In the genomic region with DNA sequence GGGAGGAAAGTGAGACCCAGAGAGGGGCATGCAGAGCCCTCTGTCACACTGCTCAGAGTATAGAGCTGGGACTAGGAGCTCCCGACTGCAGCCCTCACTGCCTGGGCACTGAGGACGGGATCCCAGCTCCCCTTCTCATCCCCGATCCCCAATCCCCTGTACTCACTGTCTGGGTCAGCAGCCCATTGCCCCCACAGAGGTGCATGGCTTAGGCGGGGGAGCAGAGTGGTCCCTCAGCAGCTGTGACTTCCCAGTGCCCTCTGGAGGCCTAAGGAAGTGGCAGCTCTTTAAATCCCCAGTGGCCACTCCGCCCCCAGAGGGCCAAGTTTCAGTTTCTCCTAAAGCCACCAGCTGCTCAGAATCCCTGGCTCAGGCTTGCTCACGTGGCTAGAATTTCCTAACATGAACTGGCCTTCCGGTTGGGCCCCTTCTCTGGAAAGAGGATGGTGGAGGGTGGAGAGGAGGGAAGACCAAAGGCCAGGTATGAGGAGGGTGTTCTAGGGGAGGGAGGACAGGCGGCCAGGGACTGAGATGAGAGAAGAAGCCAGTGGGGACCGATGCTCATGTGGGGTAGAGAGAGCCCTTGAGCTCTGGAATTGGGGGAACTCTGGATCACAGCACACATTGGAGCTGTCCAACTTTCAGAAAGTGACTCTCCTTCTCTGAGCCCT, we compare ENCODE assay signal across 1 cellular context.
A peak's percentile ranks its signal among the peaks of the same experiment; 100 is the strongest.
TF ChIP-seq lines count a peak whose summit lies in the region.

A gene with protein sequence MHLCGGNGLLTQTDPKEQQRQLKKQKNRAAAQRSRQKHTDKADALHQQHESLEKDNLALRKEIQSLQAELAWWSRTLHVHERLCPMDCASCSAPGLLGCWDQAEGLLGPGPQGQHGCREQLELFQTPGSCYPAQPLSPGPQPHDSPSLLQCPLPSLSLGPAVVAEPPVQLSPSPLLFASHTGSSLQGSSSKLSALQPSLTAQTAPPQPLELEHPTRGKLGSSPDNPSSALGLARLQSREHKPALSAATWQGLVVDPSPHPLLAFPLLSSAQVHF (minus strand): TSS at position 262 of the 671 bp plus-strand sequence. CDS start 57 bp downstream, at position 205.

TF ChIP-seq in HepG2, 621 proteins besides CTCF, POLR2A, EP300 and RAD21 (continued from another document and continues in another):
- peak; percentile 52; the same call in 1 of the 2 replicates for TF ChIP-seq THAP9 (CRISPR knock-in tag; IDR thresholded peaks at IDR 0.05; ENCODE audit: borderline replicate concordance)
- TF ChIP-seq KLF13 (CRISPR knock-in tag; IDR thresholded peaks at IDR 0.05) = no peak
- peak; percentile 65; the same call in 1 of the 2 replicates for TF ChIP-seq ZNF280B (CRISPR knock-in tag; IDR thresholded peaks at IDR 0.05; ENCODE audit: borderline replicate concordance)
- TF ChIP-seq FIP1L1 (IDR thresholded peaks at IDR 0.05; ENCODE audit: borderline replicate concordance, insufficient read depth, low read depth, low read length) = no peak
- TF ChIP-seq PITX1 (CRISPR knock-in tag; IDR thresholded peaks at IDR 0.05) = peak; percentile 91
- no peak for TF ChIP-seq ZKSCAN1 (IDR thresholded peaks at IDR 0.05; ENCODE audit: low read length)
- peak; percentile 79; the same call in 1 of the 2 replicates for TF ChIP-seq ZNF564 (CRISPR knock-in tag; IDR thresholded peaks at IDR 0.05)
- no peak for TF ChIP-seq ZBTB1 (CRISPR knock-in tag; IDR thresholded peaks at IDR 0.05; ENCODE audit: borderline replicate concordance)
- no peak for TF ChIP-seq NFE2 (CRISPR knock-in tag; IDR thresholded peaks at IDR 0.05)
- TF ChIP-seq, protein P1, sequence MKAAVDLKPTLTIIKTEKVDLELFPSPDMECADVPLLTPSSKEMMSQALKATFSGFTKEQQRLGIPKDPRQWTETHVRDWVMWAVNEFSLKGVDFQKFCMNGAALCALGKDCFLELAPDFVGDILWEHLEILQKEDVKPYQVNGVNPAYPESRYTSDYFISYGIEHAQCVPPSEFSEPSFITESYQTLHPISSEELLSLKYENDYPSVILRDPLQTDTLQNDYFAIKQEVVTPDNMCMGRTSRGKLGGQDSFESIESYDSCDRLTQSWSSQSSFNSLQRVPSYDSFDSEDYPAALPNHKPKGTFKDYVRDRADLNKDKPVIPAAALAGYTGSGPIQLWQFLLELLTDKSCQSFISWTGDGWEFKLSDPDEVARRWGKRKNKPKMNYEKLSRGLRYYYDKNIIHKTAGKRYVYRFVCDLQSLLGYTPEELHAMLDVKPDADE (CRISPR knock-in tag; IDR thresholded peaks at IDR 0.05) = no peak
- no peak for TF ChIP-seq HINFP (CRISPR knock-in tag; IDR thresholded peaks at IDR 0.05; ENCODE audit: low read depth)
- no peak for TF ChIP-seq RNF219 (CRISPR knock-in tag; IDR thresholded peaks at IDR 0.05)
- no peak for TF ChIP-seq ZNF407 (CRISPR knock-in tag; IDR thresholded peaks at IDR 0.05; ENCODE audit: not compliant biosample characterization)
- no peak for TF ChIP-seq ONECUT2 (CRISPR knock-in tag; IDR thresholded peaks at IDR 0.05)
- TF ChIP-seq ZSCAN29 (CRISPR knock-in tag; conservative IDR thresholded peaks at IDR 0.05) = no peak
- no peak for TF ChIP-seq ZSCAN30 (CRISPR knock-in tag; IDR thresholded peaks at IDR 0.05)
- TF ChIP-seq, protein P2, sequence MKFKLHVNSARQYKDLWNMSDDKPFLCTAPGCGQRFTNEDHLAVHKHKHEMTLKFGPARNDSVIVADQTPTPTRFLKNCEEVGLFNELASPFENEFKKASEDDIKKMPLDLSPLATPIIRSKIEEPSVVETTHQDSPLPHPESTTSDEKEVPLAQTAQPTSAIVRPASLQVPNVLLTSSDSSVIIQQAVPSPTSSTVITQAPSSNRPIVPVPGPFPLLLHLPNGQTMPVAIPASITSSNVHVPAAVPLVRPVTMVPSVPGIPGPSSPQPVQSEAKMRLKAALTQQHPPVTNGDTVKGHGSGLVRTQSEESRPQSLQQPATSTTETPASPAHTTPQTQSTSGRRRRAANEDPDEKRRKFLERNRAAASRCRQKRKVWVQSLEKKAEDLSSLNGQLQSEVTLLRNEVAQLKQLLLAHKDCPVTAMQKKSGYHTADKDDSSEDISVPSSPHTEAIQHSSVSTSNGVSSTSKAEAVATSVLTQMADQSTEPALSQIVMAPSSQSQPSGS (CRISPR knock-in tag; IDR thresholded peaks at IDR 0.05) = 0 out of 2 replicates have a peak, but pooled peaks have one; percentile 45
- TF ChIP-seq, protein P3, sequence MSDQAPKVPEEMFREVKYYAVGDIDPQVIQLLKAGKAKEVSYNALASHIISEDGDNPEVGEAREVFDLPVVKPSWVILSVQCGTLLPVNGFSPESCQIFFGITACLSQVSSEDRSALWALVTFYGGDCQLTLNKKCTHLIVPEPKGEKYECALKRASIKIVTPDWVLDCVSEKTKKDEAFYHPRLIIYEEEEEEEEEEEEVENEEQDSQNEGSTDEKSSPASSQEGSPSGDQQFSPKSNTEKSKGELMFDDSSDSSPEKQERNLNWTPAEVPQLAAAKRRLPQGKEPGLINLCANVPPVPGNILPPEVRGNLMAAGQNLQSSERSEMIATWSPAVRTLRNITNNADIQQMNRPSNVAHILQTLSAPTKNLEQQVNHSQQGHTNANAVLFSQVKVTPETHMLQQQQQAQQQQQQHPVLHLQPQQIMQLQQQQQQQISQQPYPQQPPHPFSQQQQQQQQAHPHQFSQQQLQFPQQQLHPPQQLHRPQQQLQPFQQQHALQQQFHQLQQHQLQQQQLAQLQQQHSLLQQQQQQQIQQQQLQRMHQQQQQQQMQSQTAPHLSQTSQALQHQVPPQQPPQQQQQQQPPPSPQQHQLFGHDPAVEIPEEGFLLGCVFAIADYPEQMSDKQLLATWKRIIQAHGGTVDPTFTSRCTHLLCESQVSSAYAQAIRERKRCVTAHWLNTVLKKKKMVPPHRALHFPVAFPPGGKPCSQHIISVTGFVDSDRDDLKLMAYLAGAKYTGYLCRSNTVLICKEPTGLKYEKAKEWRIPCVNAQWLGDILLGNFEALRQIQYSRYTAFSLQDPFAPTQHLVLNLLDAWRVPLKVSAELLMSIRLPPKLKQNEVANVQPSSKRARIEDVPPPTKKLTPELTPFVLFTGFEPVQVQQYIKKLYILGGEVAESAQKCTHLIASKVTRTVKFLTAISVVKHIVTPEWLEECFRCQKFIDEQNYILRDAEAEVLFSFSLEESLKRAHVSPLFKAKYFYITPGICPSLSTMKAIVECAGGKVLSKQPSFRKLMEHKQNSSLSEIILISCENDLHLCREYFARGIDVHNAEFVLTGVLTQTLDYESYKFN (CRISPR knock-in tag; conservative IDR thresholded peaks at IDR 0.05) = peak; percentile 92
